Comparison of ENCODE assay signal across 8 cellular contexts in the genomic region with DNA sequence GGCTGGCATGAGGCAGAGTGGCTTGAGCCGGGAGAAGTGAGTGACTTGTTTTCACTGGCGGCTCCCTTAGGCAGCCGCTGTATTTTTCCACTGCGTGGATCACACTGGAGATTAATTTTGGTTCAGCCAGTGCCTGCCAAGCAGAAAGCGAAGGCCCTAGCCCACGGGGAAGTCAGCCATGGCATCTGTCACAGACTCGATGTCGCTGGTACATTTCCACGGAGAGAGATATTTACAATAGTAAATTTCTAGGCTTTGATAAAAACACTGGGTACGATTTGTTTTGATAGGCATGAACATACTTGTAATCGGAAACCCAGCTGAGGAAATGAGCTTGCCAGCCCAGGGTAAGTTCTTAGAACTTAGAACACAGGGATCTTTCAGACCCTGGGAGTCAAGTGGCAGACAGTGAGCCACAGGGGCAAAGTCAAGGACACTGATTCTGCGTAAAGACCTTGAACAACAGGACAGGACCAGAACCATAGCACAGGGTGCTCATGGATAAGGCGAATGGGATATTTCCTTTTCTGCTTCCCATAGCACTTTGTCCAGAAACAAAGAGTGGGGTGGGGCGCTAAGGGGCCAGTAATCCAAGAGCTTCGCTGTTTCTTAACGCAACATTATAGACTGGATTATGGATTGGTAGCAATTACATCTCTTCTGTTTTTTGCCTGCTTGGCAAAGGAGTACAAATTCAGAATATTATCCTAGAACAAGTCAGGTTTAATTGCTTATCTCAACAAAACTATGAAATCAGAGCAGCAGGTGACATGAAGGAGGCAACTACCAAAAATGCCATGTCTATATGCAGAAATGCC. TPM values are rescaled to one million over a fixed set of nuclear protein-coding genes. Genes with fewer than 3 reads are reported as not detected.
DNase-seq lines count a peak whose midpoint lies in the region; ATAC-seq and TF ChIP-seq lines count a peak whose summit lies in the region.

No MANE protein-coding gene starts in this region.

- peak overlapping the region; percentile 91 for H3K27ac ChIP-seq in fibroblast of lung (ENCODE audit: insufficient read depth, low read length)
- peak overlapping the region; percentile 77 for H3K27ac ChIP-seq in naive thymus-derived CD4-positive, alpha-beta T cell (ENCODE audit: low read depth, low read length)

- H3K9me3 ChIP-seq in fibroblast of lung (ENCODE audit: control insufficient read depth, insufficient read depth, low read depth, low read length) = no peaks in the 10 kb centered on the region
- no peaks in the 10 kb centered on the region for H3K9me3 ChIP-seq in naive thymus-derived CD4-positive, alpha-beta T cell (ENCODE audit: control insufficient read depth in 2 of 3, low read length in 3 of 3)

- H3K36me3 Mint-ChIP-seq in WTC11 = peaks cover 13% of the 10 kb centered on the region
- peaks cover 0 to 20% (median 17%) of the 10 kb centered on the region in 5 donors for H3K36me3 Mint-ChIP-seq in naive thymus-derived CD4-positive, alpha-beta T cell

- peaks cover 10% of the 10 kb centered on the region for H3K27me3 Mint-ChIP-seq in WTC11 (ENCODE audit: low read depth)
- no peaks in the 10 kb centered on the region for H3K27me3 Mint-ChIP-seq in naive thymus-derived CD4-positive, alpha-beta T cell

- H3K79me2 ChIP-seq in fibroblast of lung (ENCODE audit: control insufficient read depth, insufficient read depth, low read length) = peaks cover 36% of the 10 kb centered on the region

- H3K4me3 ChIP-seq in fibroblast of lung (replicated peaks in 1 of 4; ENCODE audit: control extremely low read depth in 1 of 4, insufficient read depth in 1 of 4, low read depth in 3 of 4, low read length in 4 of 4) = peak overlapping the region in 2 of 4 experiments; percentile 70 to 100
- no peak overlapping the region for H3K4me3 ChIP-seq in naive thymus-derived CD4-positive, alpha-beta T cell (ENCODE audit: low read length)

- intact Hi-C loops in naive thymus-derived CD4-positive, alpha-beta T cell (cut with micrococcal nuclease) = loop anchor here in 1 of 2 donors (5.0 kb wide), 1 partner anchor 1121 kb away; a partner anchor contains a TSS

- H3K27me3 ChIP-seq in fibroblast of lung (ENCODE audit: control insufficient read depth, insufficient read depth, low read length) = no peaks in the 10 kb centered on the region
- H3K27me3 ChIP-seq in naive thymus-derived CD4-positive, alpha-beta T cell (ENCODE audit: control insufficient read depth in 2 of 2, insufficient read depth in 2 of 2, low read length in 2 of 2) = no peaks in the 10 kb centered on the region

- ATAC-seq in WTC11 (no peak), GM21529 (IDR thresholded peaks at IDR 0.05; ENCODE audit: unreplicated experiment) (no peak)
- ATAC-seq in naive thymus-derived CD4-positive, alpha-beta T cell = peak; percentile 3

- POLR2A ChIA-PET in WTC11 (lab: Charles Lee) = no interaction called here
- POLR2A ChIA-PET in naive thymus-derived CD4-positive, alpha-beta T cell (lab: Charles Lee) = interaction anchor here (0.6 to 1.5 kb wide), 4 partner anchors 10 to 193 kb away, joined by 3 to 8 read pairs (median 4); a partner anchor contains a TSS

- H4K20me1 ChIP-seq in fibroblast of lung (ENCODE audit: control insufficient read depth, extremely low read depth, insufficient read depth, low read length) = no peaks in the 10 kb centered on the region

- no peaks in the 10 kb centered on the region for H3K9me3 Mint-ChIP-seq in WTC11
- peaks cover 0 to 28% (median 0%) of the 10 kb centered on the region in 11 donors for H3K9me3 Mint-ChIP-seq in naive thymus-derived CD4-positive, alpha-beta T cell

- peak overlapping the region; percentile 20 for H3K4me2 ChIP-seq in fibroblast of lung (ENCODE audit: extremely low read depth, insufficient read depth, low read length)

- H2AFZ ChIP-seq in fibroblast of lung (ENCODE audit: low read length) = no peak overlapping the region

- H3K27ac Mint-ChIP-seq in WTC11 = peak overlapping the region; percentile 52
- H3K27ac Mint-ChIP-seq in naive thymus-derived CD4-positive, alpha-beta T cell = peak overlapping the region; percentile 94 to 100 (median 97)

- H3K4me1 Mint-ChIP-seq in WTC11 = peaks cover 31% of the 10 kb centered on the region
- peaks cover 8 to 63% (median 54%) of the 10 kb centered on the region in 7 donors for H3K4me1 Mint-ChIP-seq in naive thymus-derived CD4-positive, alpha-beta T cell

- TF ChIP-seq CTCF in WTC11 (IDR thresholded peaks at IDR 0.05) = no peak
- no peak for TF ChIP-seq CTCF in fibroblast of lung (conservative IDR thresholded peaks at IDR 0.05 in 1 of 2, IDR thresholded peaks at IDR 0.05 in 1 of 2; ENCODE audit: low read depth in 1 of 2, low read length in 2 of 2)
- TF ChIP-seq CTCF in GM20000 (IDR thresholded peaks at IDR 0.05; ENCODE audit: extremely low read depth, missing control alignments) = no peak

- H3K4me1 ChIP-seq in fibroblast of lung (ENCODE audit: control insufficient read depth, extremely low read depth, insufficient read depth, low read length) = peaks cover 3% of the 10 kb centered on the region
- peaks cover 27 to 32% of the 10 kb centered on the region in 2 donors for H3K4me1 ChIP-seq in naive thymus-derived CD4-positive, alpha-beta T cell (ENCODE audit: control insufficient read depth in 2 of 2, insufficient read depth in 2 of 2, low read length in 2 of 2)

- H3K9ac ChIP-seq in fibroblast of lung (ENCODE audit: insufficient read depth, low read length) = peak overlapping the region; percentile 41

- H3K36me3 ChIP-seq in fibroblast of lung (ENCODE audit: control insufficient read depth, insufficient read depth, low read length) = peaks cover 15% of the 10 kb centered on the region
- peaks cover 4 to 19% (median 12%) of the 10 kb centered on the region in 3 experiments for H3K36me3 ChIP-seq in naive thymus-derived CD4-positive, alpha-beta T cell (ENCODE audit: control insufficient read depth in 2 of 3, insufficient read depth in 3 of 3, low read length in 3 of 3)

- peak overlapping the region; percentile 79 for H3K4me3 Mint-ChIP-seq in WTC11
- H3K4me3 Mint-ChIP-seq in naive thymus-derived CD4-positive, alpha-beta T cell = peak overlapping the region in 9 of 10 donors; percentile 11 to 93 (median 80)

- DNase-seq in NCI-H2029 (lab: John Stamatoyannopoulos, UW) (peak; percentile 42), NCI-H2029 treated with DMSO at 0.1 percent for 48 hours (lab: John Stamatoyannopoulos, UW) (no peak), WTC11 (ENCODE audit: low spot score) (no peak), fibroblast of lung (ENCODE audit: low read depth in 2 of 2) (peak; percentile 81 to 94), NOMO-1 treated with DMSO at 0.1 percent for 48 hours (lab: John Stamatoyannopoulos, UW; ENCODE audit: unreplicated experiment) (no peak), GM20000 (ENCODE audit: low spot score) (no peak)
- DNase-seq in naive thymus-derived CD4-positive, alpha-beta T cell = peak in 8 of 9 donors; percentile 28 to 68 (median 38)

- CTCF ChIA-PET in WTC11 (lab: Charles Lee) = interaction anchor here (1.4 kb wide), 1 partner anchor 50 kb away, joined by 3 read pairs; no protein-coding TSS in a partner anchor
- CTCF ChIA-PET in naive thymus-derived CD4-positive, alpha-beta T cell (lab: Charles Lee) = no interaction called here

TF ChIP-seq in WTC11, 78 proteins besides CTCF, POLR2A, EP300 and RAD21:
- TF ChIP-seq ZNF232 (CRISPR knock-in tag; IDR thresholded peaks at IDR 0.05) (no peak), SMAD3 (CRISPR knock-in tag; IDR thresholded peaks at IDR 0.05; ENCODE audit: borderline replicate concordance) (no peak), TP53 (CRISPR knock-in tag; IDR thresholded peaks at IDR 0.05) (no peak), RELA (CRISPR knock-in tag; IDR thresholded peaks at IDR 0.05; ENCODE audit: borderline replicate concordance) (no peak)
- TF ChIP-seq, protein P1, sequence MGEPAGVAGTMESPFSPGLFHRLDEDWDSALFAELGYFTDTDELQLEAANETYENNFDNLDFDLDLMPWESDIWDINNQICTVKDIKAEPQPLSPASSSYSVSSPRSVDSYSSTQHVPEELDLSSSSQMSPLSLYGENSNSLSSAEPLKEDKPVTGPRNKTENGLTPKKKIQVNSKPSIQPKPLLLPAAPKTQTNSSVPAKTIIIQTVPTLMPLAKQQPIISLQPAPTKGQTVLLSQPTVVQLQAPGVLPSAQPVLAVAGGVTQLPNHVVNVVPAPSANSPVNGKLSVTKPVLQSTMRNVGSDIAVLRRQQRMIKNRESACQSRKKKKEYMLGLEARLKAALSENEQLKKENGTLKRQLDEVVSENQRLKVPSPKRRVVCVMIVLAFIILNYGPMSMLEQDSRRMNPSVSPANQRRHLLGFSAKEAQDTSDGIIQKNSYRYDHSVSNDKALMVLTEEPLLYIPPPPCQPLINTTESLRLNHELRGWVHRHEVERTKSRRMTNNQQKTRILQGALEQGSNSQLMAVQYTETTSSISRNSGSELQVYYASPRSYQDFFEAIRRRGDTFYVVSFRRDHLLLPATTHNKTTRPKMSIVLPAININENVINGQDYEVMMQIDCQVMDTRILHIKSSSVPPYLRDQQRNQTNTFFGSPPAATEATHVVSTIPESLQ (CRISPR knock-in tag; IDR thresholded peaks at IDR 0.05) = no peak

RNA-seq across cellular contexts. Expression of a gene that starts 4.5 kb away (rescaled TPM):
- 9.5 to 12.4 TPM (median 11.0 TPM) in 3 replicates for total RNA-seq in WTC11 (2021)
- 56.5 and 148 TPM in 2 replicates for total RNA-seq in fibroblast of lung
- 121 and 291 TPM in 2 replicates for polyA plus RNA-seq in fibroblast of lung
- polyA plus RNA-seq in fibroblast of lung (2012) = 89.4 and 192 TPM in 2 replicates
- polyA minus RNA-seq in fibroblast of lung (ENCODE audit: low replicate concordance) = 200 and 307 TPM in 2 replicates
- total RNA-seq in naive thymus-derived CD4-positive, alpha-beta T cell = 1,000 to 10,000 TPM in 2 of 5 experiments, 10 to 100 TPM in 2, 1 to 10 TPM in 1; 5.4 to 2,522 (median 40.7) TPM
- 10 to 100 TPM; 53.5 to 81.3 TPM for polyA plus RNA-seq in naive thymus-derived CD4-positive, alpha-beta T cell

Comparison
In these comparisons a context has a peak if more than half of its experiments do, and no peak if none do; other contexts are left out.
1. DNase-seq: peak in NCI-H2029 (single experiment), fibroblast of lung (2 of 2) and naive thymus-derived CD4-positive, alpha-beta T cell (8 of 9); none in NCI-H2029 treated with DMSO at 0.1 percent for 48 hours (single experiment), WTC11 (single experiment), NOMO-1 treated with DMSO at 0.1 percent for 48 hours (single experiment) and GM20000 (single experiment).